ENCODE assay signal across 20 cellular contexts in the genomic region with DNA sequence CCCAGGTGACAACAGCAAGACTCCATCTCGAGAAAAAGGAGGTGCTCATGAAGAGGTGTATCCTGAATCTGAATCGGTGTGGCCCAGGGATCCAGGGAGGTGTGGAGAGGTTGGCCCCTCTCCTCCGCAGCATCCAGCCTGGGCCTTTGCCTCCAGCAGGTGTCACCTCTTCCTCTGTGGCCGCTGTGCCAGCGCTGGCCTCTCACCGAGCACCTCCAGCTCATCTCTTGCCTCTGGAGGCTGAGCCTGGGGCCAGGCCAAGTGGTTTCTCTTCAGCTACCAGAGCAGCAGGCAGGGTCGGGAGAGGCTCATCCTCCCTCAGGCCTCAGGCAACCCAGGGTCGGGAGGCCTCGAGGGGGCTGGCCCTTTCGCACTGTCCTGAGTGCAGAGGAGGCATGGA. TPM values are rescaled to one million over a fixed set of nuclear protein-coding genes. Genes with fewer than 3 reads are reported as not detected.
A peak's percentile ranks its signal among the peaks of the same experiment; 100 is the strongest.
DNase-seq lines count a peak whose midpoint lies in the region; ATAC-seq, FAIRE-seq and TF ChIP-seq lines count a peak whose summit lies in the region.
"Had no signal": no experiment of that assay in that cellular context is flagged by ENCODE, and none has a peak within 500 bp of the region (broad histone marks: within the 10 kb centered on the region; RNA-seq: fewer than 3 reads in every experiment).

No MANE protein-coding gene starts in this region.

- in situ Hi-C loops in K562 (cut with MboI), result no loop called here

- H3K27me3 ChIP-seq in BLaER1, result peaks cover 27% of the 10 kb centered on the region
- H3K27me3 ChIP-seq in GM23338 (ENCODE audit: insufficient read depth), result no peaks in the 10 kb centered on the region
- H3K27me3 ChIP-seq in K562 (ENCODE audit: control insufficient read depth in 2 of 2, insufficient read depth in 2 of 2, low read length in 2 of 2), result peaks cover 12 to 22% of the 10 kb centered on the region in 2 experiments; a peak in 4 of 5 replicates
- H3K27me3 ChIP-seq in thyroid gland, result no peaks in the 10 kb centered on the region

- no peak for TF ChIP-seq RAD21 in K562 (CRISPR knock-in tag; conservative IDR thresholded peaks at IDR 0.05 in 1 of 2, IDR thresholded peaks at IDR 0.05 in 1 of 2)

- H3K4me3 ChIP-seq in BLaER1, result no peak overlapping the region
- no peak overlapping the region for H3K4me3 ChIP-seq in GM23338
- no peak overlapping the region for H3K4me3 ChIP-seq in K562
- no peak overlapping the region for H3K4me3 ChIP-seq in thyroid gland (replicated peaks in 1 of 3)
- H3K4me3 ChIP-seq: PC-9 had no signal

- H3K36me3 Mint-ChIP-seq in GM23338 (ENCODE audit: low read depth), result peaks cover 8% of the 10 kb centered on the region
- H3K36me3 Mint-ChIP-seq in immature natural killer cell, result peaks cover 0 to 4% (median 0%) of the 10 kb centered on the region in 3 donors

- no TSS peak for BruUV-seq in K562 (replicated peaks; lab: Mats Ljungman, UMichigan)

- peak overlapping the region; percentile 47 for H3K4me2 ChIP-seq in BLaER1
- H3K4me2 ChIP-seq in GM23338, result no peak overlapping the region
- no peak overlapping the region for H3K4me2 ChIP-seq in K562 (ENCODE audit: insufficient read depth, low read length)
- H3K4me2 ChIP-seq: PC-9 had no signal

- H3K9me3 Mint-ChIP-seq in GM23338, result no peaks in the 10 kb centered on the region
- no peaks in the 10 kb centered on the region for H3K9me3 Mint-ChIP-seq in immature natural killer cell
- H3K9me3 Mint-ChIP-seq: CD4-positive, alpha-beta T cell had no signal

- H3K4me1 ChIP-seq in BLaER1 (peaks cover 89% of the 10 kb centered on the region), GM23338 (ENCODE audit: insufficient read depth) (peaks cover 20% of the 10 kb centered on the region), K562 (replicated peaks in 1 of 2; ENCODE audit: control insufficient read depth in 2 of 2, insufficient read depth in 2 of 2, low read length in 2 of 2) (peaks cover 0 to 74% of the 10 kb centered on the region in 2 experiments; a peak in 2 of 5 replicates), thyroid gland (no peaks in the 10 kb centered on the region)

- no peak for TF ChIP-seq EP300 in K562 (IDR thresholded peaks at IDR 0.05; ENCODE audit: low read length)

- H3K9me1 ChIP-seq in K562 (ENCODE audit: control insufficient read depth, insufficient read depth, low read length), result peaks cover 10% of the 10 kb centered on the region

- H3K27ac Mint-ChIP-seq in GM23338 (no peak overlapping the region), immature natural killer cell (no peak overlapping the region)
- H3K27ac Mint-ChIP-seq: CD4-positive, alpha-beta T cell had no signal

- H3K9me2 ChIP-seq in GM23338 (ENCODE audit: insufficient read depth), result no peaks in the 10 kb centered on the region

- DNase-seq in DMS53 (lab: John Stamatoyannopoulos, UW), result peak; percentile 36
- DNase-seq in DMS53 treated with DMSO at 0.1 percent for 48 hours (lab: John Stamatoyannopoulos, UW; ENCODE audit: unreplicated experiment), result no peak
- no peak for DNase-seq in GM23338 (ENCODE audit: low spot score)
- DNase-seq in K562 (ENCODE audit: extremely low read depth in 1 of 4, low spot score in 3 of 4), result no peak
- no peak for DNase-seq in immature natural killer cell
- DNase-seq in thyroid gland, result no peak
- DNase-seq: AML-193, DMS79, NCI-H146, NCI-H2029, NCI-H2171, NCI-H524 treated with DMSO at 0.1 percent for 48 hours, SIG-M5 had no signal

- H3K79me2 ChIP-seq in GM23338 (replicated peaks; ENCODE audit: insufficient read depth) (no peaks in the 10 kb centered on the region), K562 (ENCODE audit: control insufficient read depth, insufficient read depth, low read length) (no peaks in the 10 kb centered on the region)

- peaks cover 39% of the 10 kb centered on the region for H3K36me3 ChIP-seq in BLaER1
- no peaks in the 10 kb centered on the region; the same call in 1 of the 2 replicates for H3K36me3 ChIP-seq in GM23338 (ENCODE audit: insufficient read depth)
- H3K36me3 ChIP-seq in K562 (ENCODE audit: control insufficient read depth, insufficient read depth, low read length), result peaks cover 24% of the 10 kb centered on the region; the same call in 1 of the 3 replicates
- H3K36me3 ChIP-seq in thyroid gland, result peaks cover 5 to 18% of the 10 kb centered on the region in 2 donors

- intact Hi-C loops in K562 (cut with micrococcal nuclease), result loop anchor here (5.0 kb wide), 1 partner anchor 65 kb away; no protein-coding TSS in a partner anchor
- intact Hi-C loops in thyroid gland (cut with DNase I), result no loop called here

- CTCF ChIA-PET in K562 (lab: Yijun Ruan, JAX; ENCODE audit: low intra/inter-chr PET ratio), result no interaction called here

- no peaks in the 10 kb centered on the region for H3F3A ChIP-seq in GM23338 (replicated peaks; ENCODE audit: low read depth)

- no peak overlapping the region for H2AFZ ChIP-seq in GM23338
- no peak overlapping the region for H2AFZ ChIP-seq in K562 (ENCODE audit: low read depth, low read length)
- H2AFZ ChIP-seq: PC-9 had no signal

- H3K9ac ChIP-seq in BLaER1, result no peak overlapping the region
- H3K9ac ChIP-seq in K562 (ENCODE audit: insufficient read depth in 1 of 2, low read depth in 2 of 2, low read length in 2 of 2), result no peak overlapping the region

- H4K20me1 ChIP-seq in BLaER1 (peaks cover 62% of the 10 kb centered on the region), GM23338 (replicated peaks; ENCODE audit: insufficient read depth) (no peaks in the 10 kb centered on the region), K562 (replicated peaks; ENCODE audit: control insufficient read depth, insufficient read depth, low read length) (peaks cover 37% of the 10 kb centered on the region)

- H3K4me1 Mint-ChIP-seq in GM23338 (peaks cover 19% of the 10 kb centered on the region), immature natural killer cell (no peaks in the 10 kb centered on the region)

- WGBS in K562 (ENCODE audit: insufficient coverage, low coverage, missing lambda C conversion rate), result 61% methylated on average over 8 of the region's 10 CpGs
- 83 to 84% methylated on average over 3 to 10 of the region's 10 CpGs for WGBS in thyroid gland, 2 donors

- TF ChIP-seq CTCF in GM23338 (conservative IDR thresholded peaks at IDR 0.05; ENCODE audit: low read depth in 2 of 2), result no peak; a peak in 1 of 4 replicates
- TF ChIP-seq CTCF in K562 (IDR thresholded peaks at IDR 0.05 in 2 of 3, conservative IDR thresholded peaks at IDR 0.05 in 1 of 3; ENCODE audit: insufficient read depth in 2 of 3, low read depth in 1 of 3, low read length in 3 of 3), result no peak
- TF ChIP-seq CTCF in thyroid gland (IDR thresholded peaks at IDR 0.05), result no peak

- H3K4me3 Mint-ChIP-seq in GM23338 (no peak overlapping the region), immature natural killer cell (no peak overlapping the region)
- H3K4me3 Mint-ChIP-seq: CD4-positive, alpha-beta T cell had no signal

- no peaks in the 10 kb centered on the region for H3K9me3 ChIP-seq in BLaER1
- H3K9me3 ChIP-seq in K562 (replicated peaks; ENCODE audit: control insufficient read depth, insufficient read depth, low read depth, low read length), result no peaks in the 10 kb centered on the region
- H3K9me3 ChIP-seq in thyroid gland, result no peaks in the 10 kb centered on the region

- no peak for TF ChIP-seq POLR2A in K562 (conservative IDR thresholded peaks at IDR 0.05)
- TF ChIP-seq POLR2A in thyroid gland (IDR thresholded peaks at IDR 0.05), result no peak

- peak overlapping the region; percentile 46; the same call in 1 of the 2 replicates for H3K27ac ChIP-seq in BLaER1
- no peak overlapping the region for H3K27ac ChIP-seq in GM23338 (ENCODE audit: low read depth)
- no peak overlapping the region for H3K27ac ChIP-seq in K562 (ENCODE audit: extremely low read depth, low read depth, low read length)
- no peak overlapping the region for H3K27ac ChIP-seq in thyroid gland
- H3K27ac ChIP-seq: PC-9 had no signal

- POLR2A ChIA-PET in K562 (lab: Yijun Ruan, JAX), result interaction anchor here (0.6 to 5.7 kb wide), 2 partner anchors 10 to 409 kb away, joined by 4 to 28 read pairs; no protein-coding TSS in a partner anchor

- H3K27me3 Mint-ChIP-seq in GM23338 (ENCODE audit: insufficient read depth, low read depth, poor library complexity) (peaks cover 28% of the 10 kb centered on the region), immature natural killer cell (ENCODE audit: low read depth in 3 of 3) (peaks cover 2 to 5% (median 2%) of the 10 kb centered on the region in 3 donors)

- ATAC-seq in GM23338 (peak; percentile 1; the same call in 1 of the 3 replicates), K562 (no peak), HG02840 (IDR thresholded peaks at IDR 0.05; ENCODE audit: low FRiP score, unreplicated experiment) (no peak)

- FAIRE-seq in K562 (lab: Jason Lieb, UNC), result no peak
- FAIRE-seq: GM19239, H54 had no signal

RNA-seq across cellular contexts. Expression of a gene that starts 1.2 kb away (rescaled TPM):
- total RNA-seq in GM23338 (2014; rRNA removed; shearing (Covaris generic)), result 0.28 and 0.43 TPM in 2 replicates
- 0.59 and 0.79 TPM in 2 replicates for polyA plus RNA-seq in GM23338 (2016; fragmentation: Nextera tagmentation; extraction: Ambion mirVana)
- 0.12 and 0.19 TPM in 2 replicates for total RNA-seq in K562 (2011; cell fraction: chromatin; rRNA removed; ENCODE audit: low replicate concordance)
- 0.26 and 0.33 TPM in 2 replicates for total RNA-seq in K562 (2011; cell fraction: nucleolus; rRNA removed)
- 0.15 TPM in 1 of 2 replicates, not detected in the other for total RNA-seq in K562 (2011; cell fraction: nucleoplasm; rRNA removed)
- total RNA-seq in K562 (2014; rRNA removed), result not detected in 2 replicates
- not detected in 2 replicates for total RNA-seq in K562 (2014; rRNA removed; fragmentation: Illumina TruSeq; extraction: Trizol)
- not detected in 2 replicates for total RNA-seq in K562 (2015; rRNA removed; fragmentation: Illumina TruSeq; extraction: Trizol)
- not detected in 2 replicates for total RNA-seq in K562 (2021)
- not detected in 2 replicates for polyA plus RNA-seq in K562 (2011; rRNA removed)
- under 0.01 TPM in 1 of 2 replicates, not detected in the other for polyA plus RNA-seq in K562 (2011; cell fraction: cytosol; rRNA removed)
- 0.06 and 0.26 TPM in 2 replicates for polyA plus RNA-seq in K562 (2011; cell fraction: nucleus; rRNA removed)
- polyA plus RNA-seq in K562 (2012), result 0.06 TPM in 1 of 2 replicates, not detected in the other
- polyA plus RNA-seq in K562 (2014; fragmentation: Illumina TruSeq; extraction: Trizol), result not detected in 2 replicates
- not detected for polyA plus RNA-seq in K562 (2014; fragmentation: Nextera tagmentation; extraction: Ambion mirVana)
- not detected in 2 replicates for polyA plus RNA-seq in K562 (2014; rRNA removed)
- not detected in 2 replicates for polyA minus RNA-seq in K562 (2011; rRNA and poly(A)+ RNA removed)
- polyA minus RNA-seq in K562 (2011; cell fraction: cytosol; rRNA and poly(A)+ RNA removed), result not detected in 2 replicates
- not detected in 2 replicates for polyA minus RNA-seq in K562 (2011; cell fraction: nucleus; rRNA and poly(A)+ RNA removed)
- polyA plus RNA-seq in immature natural killer cell, result not detected
- under 1 TPM in 1 of 4 donors, not detected in 3; 0.13 TPM for total RNA-seq in thyroid gland
- total RNA-seq: PC-9 had no signal
- polyA plus RNA-seq: AG04450 had no signal

RNA-seq across cellular contexts. Expression of a gene that starts 19.2 kb away (rescaled TPM):
- total RNA-seq in GM23338 (2014; rRNA removed; shearing (Covaris generic)), result 88.8 and 95.5 TPM in 2 replicates
- polyA plus RNA-seq in GM23338 (2016; fragmentation: Nextera tagmentation; extraction: Ambion mirVana) (40.6 and 41.5 TPM in 2 replicates), K562 (2011; rRNA removed) (39.1 and 89.8 TPM in 2 replicates), K562 (2014; fragmentation: Illumina TruSeq; extraction: Trizol) (24.9 and 45.2 TPM in 2 replicates), K562 (2014; fragmentation: Nextera tagmentation; extraction: Ambion mirVana) (under 1 TPM; 0.53 to 0.95 TPM), K562 (2014; rRNA removed) (54.4 and 73.2 TPM in 2 replicates), immature natural killer cell (10 to 100 TPM in 2 of 3 donors, 1 to 10 TPM in 1; 8.8 to 20.9 (median 16.5) TPM)
- 379 and 853 TPM in 2 replicates for total RNA-seq in K562 (2011; cell fraction: chromatin; rRNA removed; ENCODE audit: low replicate concordance)
- 493 and 502 TPM in 2 replicates for total RNA-seq in K562 (2011; cell fraction: nucleolus; rRNA removed)
- total RNA-seq in K562 (2011; cell fraction: nucleoplasm; rRNA removed), result 305 and 355 TPM in 2 replicates
- total RNA-seq in K562 (2014; rRNA removed) (42.4 and 44.3 TPM in 2 replicates), K562 (2014; rRNA removed; fragmentation: Illumina TruSeq; extraction: Trizol) (15.7 and 17.6 TPM in 2 replicates), K562 (2015; rRNA removed; fragmentation: Illumina TruSeq; extraction: Trizol) (33.5 and 33.9 TPM in 2 replicates), K562 (2021) (85.3 and 102 TPM in 2 replicates), thyroid gland (10 to 100 TPM; 70.7 to 75.7 (median 72.7) TPM)
- polyA plus RNA-seq in K562 (2011; cell fraction: cytosol; rRNA removed), result 59.1 and 89.5 TPM in 2 replicates
- polyA plus RNA-seq in K562 (2011; cell fraction: nucleus; rRNA removed), result 848 and 934 TPM in 2 replicates
- 64.7 and 85.4 TPM in 2 replicates for polyA plus RNA-seq in K562 (2012)
- 24.6 and 29.9 TPM in 2 replicates for polyA minus RNA-seq in K562 (2011; rRNA and poly(A)+ RNA removed)
- 33.3 and 40.3 TPM in 2 replicates for polyA minus RNA-seq in K562 (2011; cell fraction: cytosol; rRNA and poly(A)+ RNA removed)
- polyA minus RNA-seq in K562 (2011; cell fraction: nucleus; rRNA and poly(A)+ RNA removed), result 103 and 183 TPM in 2 replicates

RNA-seq across cellular contexts. Expression of a gene that starts 37.5 kb away (rescaled TPM):
- total RNA-seq in GM23338 (2014; rRNA removed; shearing (Covaris generic)), result 12.6 and 16.0 TPM in 2 replicates
- 9.5 and 13.2 TPM in 2 replicates for polyA plus RNA-seq in GM23338 (2016; fragmentation: Nextera tagmentation; extraction: Ambion mirVana)
- not detected in 2 replicates for total RNA-seq in K562 (2011; cell fraction: chromatin; rRNA removed; ENCODE audit: low replicate concordance)
- not detected in 2 replicates for total RNA-seq in K562 (2011; cell fraction: nucleolus; rRNA removed)
- not detected in 2 replicates for total RNA-seq in K562 (2011; cell fraction: nucleoplasm; rRNA removed)
- total RNA-seq in K562 (2014; rRNA removed), result not detected in 2 replicates
- not detected in 2 replicates for total RNA-seq in K562 (2014; rRNA removed; fragmentation: Illumina TruSeq; extraction: Trizol)
- not detected in 2 replicates for total RNA-seq in K562 (2015; rRNA removed; fragmentation: Illumina TruSeq; extraction: Trizol)
- not detected in 2 replicates for total RNA-seq in K562 (2021)
- not detected in 2 replicates for polyA plus RNA-seq in K562 (2011; rRNA removed)
- not detected in 2 replicates for polyA plus RNA-seq in K562 (2011; cell fraction: cytosol; rRNA removed)
- not detected in 2 replicates for polyA plus RNA-seq in K562 (2011; cell fraction: nucleus; rRNA removed)
- polyA plus RNA-seq in K562 (2012), result not detected in 2 replicates
- not detected in 2 replicates for polyA plus RNA-seq in K562 (2014; fragmentation: Illumina TruSeq; extraction: Trizol)
- polyA plus RNA-seq in K562 (2014; fragmentation: Nextera tagmentation; extraction: Ambion mirVana), result not detected
- not detected in 2 replicates for polyA plus RNA-seq in K562 (2014; rRNA removed)
- polyA minus RNA-seq in K562 (2011; rRNA and poly(A)+ RNA removed), result not detected in 2 replicates
- polyA minus RNA-seq in K562 (2011; cell fraction: cytosol; rRNA and poly(A)+ RNA removed), result not detected in 2 replicates
- polyA minus RNA-seq in K562 (2011; cell fraction: nucleus; rRNA and poly(A)+ RNA removed), result not detected in 2 replicates
- not detected for polyA plus RNA-seq in immature natural killer cell
- total RNA-seq in thyroid gland, result 1 to 10 TPM in 1 of 4 donors, under 1 TPM in 2, not detected in 1; 0.45 to 5.5 (median 0.67) TPM
- total RNA-seq: CD4-positive, alpha-beta T cell; PC-9 had no signal
- polyA plus RNA-seq: AG04450 had no signal

RNA-seq across cellular contexts. Expression of a gene that starts 56.1 kb away (rescaled TPM):
- total RNA-seq in GM23338 (2014; rRNA removed; shearing (Covaris generic)), result 0.24 TPM in 1 of 2 replicates, not detected in the other
- polyA plus RNA-seq in GM23338 (2016; fragmentation: Nextera tagmentation; extraction: Ambion mirVana) (0.16 TPM in 1 of 2 replicates, not detected in the other), K562 (2011; rRNA removed) (0.14 and 0.24 TPM in 2 replicates), K562 (2014; fragmentation: Illumina TruSeq; extraction: Trizol) (not detected in 2 replicates), K562 (2014; fragmentation: Nextera tagmentation; extraction: Ambion mirVana) (not detected), K562 (2014; rRNA removed) (0.16 and 0.19 TPM in 2 replicates), immature natural killer cell (not detected)
- total RNA-seq in K562 (2011; cell fraction: chromatin; rRNA removed; ENCODE audit: low replicate concordance), result 0.51 and 0.74 TPM in 2 replicates
- 1.3 and 1.4 TPM in 2 replicates for total RNA-seq in K562 (2011; cell fraction: nucleolus; rRNA removed)
- 0.46 and 0.88 TPM in 2 replicates for total RNA-seq in K562 (2011; cell fraction: nucleoplasm; rRNA removed)
- total RNA-seq in K562 (2014; rRNA removed) (not detected in 2 replicates), K562 (2014; rRNA removed; fragmentation: Illumina TruSeq; extraction: Trizol) (not detected in 2 replicates), K562 (2015; rRNA removed; fragmentation: Illumina TruSeq; extraction: Trizol) (0.14 TPM in 1 of 2 replicates, not detected in the other), K562 (2021) (0.18 and 0.27 TPM in 2 replicates), thyroid gland (not detected)
- 0.12 and 0.88 TPM in 2 replicates for polyA plus RNA-seq in K562 (2011; cell fraction: cytosol; rRNA removed)
- polyA plus RNA-seq in K562 (2011; cell fraction: nucleus; rRNA removed), result 1.5 and 2.8 TPM in 2 replicates
- polyA plus RNA-seq in K562 (2012), result 0.18 and 0.68 TPM in 2 replicates
- polyA minus RNA-seq in K562 (2011; rRNA and poly(A)+ RNA removed), result not detected in 2 replicates
- polyA minus RNA-seq in K562 (2011; cell fraction: cytosol; rRNA and poly(A)+ RNA removed), result not detected in 2 replicates
- polyA minus RNA-seq in K562 (2011; cell fraction: nucleus; rRNA and poly(A)+ RNA removed), result 0.44 and 0.81 TPM in 2 replicates
- total RNA-seq: CD4-positive, alpha-beta T cell; PC-9 had no signal
- polyA plus RNA-seq: AG04450 had no signal
